8 cellular contexts compared by ENCODE assay signal in genomic region chr11:3947084-3947483, GRCh38.
A peak's percentile ranks its signal among the peaks of the same experiment; 100 is the strongest.
DNase-seq lines count a peak whose midpoint lies in the region; ATAC-seq and TF ChIP-seq lines count a peak whose summit lies in the region.

No MANE protein-coding gene starts in this region.

- H3K36me3 ChIP-seq in GM06990 (ENCODE audit: control insufficient read depth, insufficient read depth, low read length) (no peaks in the 10 kb centered on the region), Loucy (ENCODE audit: insufficient read depth, low read length) (no peaks in the 10 kb centered on the region), lower lobe of right lung (no peaks in the 10 kb centered on the region), upper lobe of left lung (no peaks in the 10 kb centered on the region)

- TF ChIP-seq POLR2A in upper lobe of left lung (IDR thresholded peaks at IDR 0.05), result peak in 1 of 4 donors; percentile 36

- H3K4me1 Mint-ChIP-seq in activated naive CD4-positive, alpha-beta T cell treated with anti-CD3 and anti-CD28 coated beads, Interleukin-2, amount 50 U/mL, for 24 hours, result peaks cover 95% of the 10 kb centered on the region

- DNase-seq in GM06990 (ENCODE audit: extremely low read depth, insufficient read length) (peak; percentile 54), lower lobe of right lung (no peak), upper lobe of left lung (peak in 1 of 2 donors; percentile 31), NCI-H146 (lab: John Stamatoyannopoulos, UW) (no peak), HuH-7.5 (ENCODE audit: low spot score) (no peak)

- H3K4me2 ChIP-seq in Loucy (ENCODE audit: low read depth, low read length, poor library complexity, severe bottlenecking), result peak overlapping the region; percentile 82

- no peak for TF ChIP-seq CTCF in GM06990 (IDR thresholded peaks at IDR 0.05; ENCODE audit: insufficient read depth, low read length, poor library complexity, severe bottlenecking)
- no peak for TF ChIP-seq CTCF in Loucy (conservative IDR thresholded peaks at IDR 0.05; ENCODE audit: low read length)
- no peak for TF ChIP-seq CTCF in lower lobe of right lung (IDR thresholded peaks at IDR 0.05)
- no peak for TF ChIP-seq CTCF in upper lobe of left lung (IDR thresholded peaks at IDR 0.05)

- no peaks in the 10 kb centered on the region for H3K9me2 ChIP-seq in Loucy (replicated peaks; ENCODE audit: low read depth, low read length)

- peak overlapping the region; percentile 56 for H3K4me3 Mint-ChIP-seq in activated naive CD4-positive, alpha-beta T cell treated with anti-CD3 and anti-CD28 coated beads, Interleukin-2, amount 50 U/mL, for 24 hours

- peak; percentile 70 for ATAC-seq in GM21526 (IDR thresholded peaks at IDR 0.05; ENCODE audit: low FRiP score, unreplicated experiment)
- peak; percentile 74 to 76 for ATAC-seq in lower lobe of right lung
- ATAC-seq in upper lobe of left lung (ENCODE audit: low FRiP score in 2 of 2), result peak; percentile 53 to 65

- H3K9me3 Mint-ChIP-seq in activated naive CD4-positive, alpha-beta T cell treated with anti-CD3 and anti-CD28 coated beads, Interleukin-2, amount 50 U/mL, for 24 hours, result no peaks in the 10 kb centered on the region

- no peaks in the 10 kb centered on the region for H3K27me3 ChIP-seq in GM06990 (replicated peaks; ENCODE audit: control insufficient read depth, insufficient read depth, low read length)
- H3K27me3 ChIP-seq in Loucy (ENCODE audit: insufficient read depth, low read length, poor library complexity, severe bottlenecking), result no peaks in the 10 kb centered on the region
- no peaks in the 10 kb centered on the region for H3K27me3 ChIP-seq in lower lobe of right lung (ENCODE audit: low read depth)
- no peaks in the 10 kb centered on the region for H3K27me3 ChIP-seq in upper lobe of left lung

- WGBS in upper lobe of left lung, 2 donors, result 5 to 18% methylated on average over 1 of the region's 1 CpG

- peak overlapping the region; percentile 55 for H3K27ac ChIP-seq in lower lobe of right lung
- H3K27ac ChIP-seq in upper lobe of left lung, result peak overlapping the region; percentile 66 to 79 (median 76)

- H3K4me3 ChIP-seq in GM06990 (replicated peaks; ENCODE audit: low read depth, low read length) (no peak overlapping the region), Loucy (ENCODE audit: low read length, poor library complexity, severe bottlenecking) (peak overlapping the region; percentile 68), lower lobe of right lung (no peak overlapping the region), upper lobe of left lung (no peak overlapping the region)

- H3F3A ChIP-seq in Loucy (ENCODE audit: low read depth), result peaks cover 39% of the 10 kb centered on the region

- H3K27me3 Mint-ChIP-seq in activated naive CD4-positive, alpha-beta T cell treated with anti-CD3 and anti-CD28 coated beads, Interleukin-2, amount 50 U/mL, for 24 hours, result no peaks in the 10 kb centered on the region

- H4K20me1 ChIP-seq in Loucy (ENCODE audit: insufficient read depth, low read length, poor library complexity, severe bottlenecking), result peaks cover 5% of the 10 kb centered on the region

- intact Hi-C loops in lower lobe of right lung (cut with DNase I), result no loop called here

- H3K9me3 ChIP-seq in Loucy (ENCODE audit: insufficient read depth, low read depth, low read length), result no peaks in the 10 kb centered on the region
- H3K9me3 ChIP-seq in lower lobe of right lung, result no peaks in the 10 kb centered on the region
- H3K9me3 ChIP-seq in upper lobe of left lung, result no peaks in the 10 kb centered on the region

- peaks cover 11% of the 10 kb centered on the region for H3K36me3 Mint-ChIP-seq in activated naive CD4-positive, alpha-beta T cell treated with anti-CD3 and anti-CD28 coated beads, Interleukin-2, amount 50 U/mL, for 24 hours

- peak overlapping the region; percentile 95 for H3K27ac Mint-ChIP-seq in activated naive CD4-positive, alpha-beta T cell treated with anti-CD3 and anti-CD28 coated beads, Interleukin-2, amount 50 U/mL, for 24 hours

- peak overlapping the region; percentile 76 for H3K9ac ChIP-seq in Loucy (ENCODE audit: low read depth, low read length, poor library complexity, severe bottlenecking)

- peaks cover 94% of the 10 kb centered on the region for H3K4me1 ChIP-seq in Loucy (ENCODE audit: insufficient read depth, low read length, poor library complexity, severe bottlenecking)
- H3K4me1 ChIP-seq in lower lobe of right lung, result peaks cover 87% of the 10 kb centered on the region
- H3K4me1 ChIP-seq in upper lobe of left lung, result peaks cover 39 to 62% (median 55%) of the 10 kb centered on the region in 4 donors

- H2AFZ ChIP-seq in Loucy (ENCODE audit: low read length), result no peak overlapping the region

- TF ChIP-seq EP300 in upper lobe of left lung (IDR thresholded peaks at IDR 0.05), result no peak

- H3K79me2 ChIP-seq in Loucy (ENCODE audit: insufficient read depth, low read length), result peaks cover 69% of the 10 kb centered on the region
